ENCODE assay signal across 1 cellular context in the genomic region with DNA sequence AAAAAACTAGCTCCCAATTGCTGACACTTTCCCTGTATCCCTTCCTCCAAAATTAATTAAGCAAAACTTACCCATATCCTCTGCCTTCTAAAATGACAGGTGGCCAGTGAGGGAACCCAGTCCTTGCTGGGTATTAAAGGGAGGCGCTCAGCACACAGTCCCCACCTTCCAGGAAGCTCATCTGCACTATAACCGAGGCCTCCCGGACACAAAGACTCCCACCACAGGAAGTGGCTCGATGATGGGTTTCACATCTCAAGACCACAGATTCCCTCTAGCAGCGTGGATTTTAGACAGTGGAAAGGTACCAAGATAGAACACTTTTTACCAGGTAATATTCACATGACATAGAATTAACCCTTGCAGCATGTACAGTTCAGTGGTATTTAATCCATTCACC.
TF ChIP-seq lines count a peak whose summit lies in the region.

No MANE protein-coding gene starts in this region.

TF ChIP-seq in GM23338, 12 proteins besides CTCF, POLR2A, EP300 and RAD21 (continued from another document):
- TF ChIP-seq, protein P1, sequence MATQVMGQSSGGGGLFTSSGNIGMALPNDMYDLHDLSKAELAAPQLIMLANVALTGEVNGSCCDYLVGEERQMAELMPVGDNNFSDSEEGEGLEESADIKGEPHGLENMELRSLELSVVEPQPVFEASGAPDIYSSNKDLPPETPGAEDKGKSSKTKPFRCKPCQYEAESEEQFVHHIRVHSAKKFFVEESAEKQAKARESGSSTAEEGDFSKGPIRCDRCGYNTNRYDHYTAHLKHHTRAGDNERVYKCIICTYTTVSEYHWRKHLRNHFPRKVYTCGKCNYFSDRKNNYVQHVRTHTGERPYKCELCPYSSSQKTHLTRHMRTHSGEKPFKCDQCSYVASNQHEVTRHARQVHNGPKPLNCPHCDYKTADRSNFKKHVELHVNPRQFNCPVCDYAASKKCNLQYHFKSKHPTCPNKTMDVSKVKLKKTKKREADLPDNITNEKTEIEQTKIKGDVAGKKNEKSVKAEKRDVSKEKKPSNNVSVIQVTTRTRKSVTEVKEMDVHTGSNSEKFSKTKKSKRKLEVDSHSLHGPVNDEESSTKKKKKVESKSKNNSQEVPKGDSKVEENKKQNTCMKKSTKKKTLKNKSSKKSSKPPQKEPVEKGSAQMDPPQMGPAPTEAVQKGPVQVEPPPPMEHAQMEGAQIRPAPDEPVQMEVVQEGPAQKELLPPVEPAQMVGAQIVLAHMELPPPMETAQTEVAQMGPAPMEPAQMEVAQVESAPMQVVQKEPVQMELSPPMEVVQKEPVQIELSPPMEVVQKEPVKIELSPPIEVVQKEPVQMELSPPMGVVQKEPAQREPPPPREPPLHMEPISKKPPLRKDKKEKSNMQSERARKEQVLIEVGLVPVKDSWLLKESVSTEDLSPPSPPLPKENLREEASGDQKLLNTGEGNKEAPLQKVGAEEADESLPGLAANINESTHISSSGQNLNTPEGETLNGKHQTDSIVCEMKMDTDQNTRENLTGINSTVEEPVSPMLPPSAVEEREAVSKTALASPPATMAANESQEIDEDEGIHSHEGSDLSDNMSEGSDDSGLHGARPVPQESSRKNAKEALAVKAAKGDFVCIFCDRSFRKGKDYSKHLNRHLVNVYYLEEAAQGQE (IDR thresholded peaks at IDR 0.05; ENCODE audit: unreplicated experiment), result no peak
- no peak for TF ChIP-seq CREB1 (CRISPR knock-in tag; IDR thresholded peaks at IDR 0.05; ENCODE audit: low read depth)
- TF ChIP-seq, protein P2, sequence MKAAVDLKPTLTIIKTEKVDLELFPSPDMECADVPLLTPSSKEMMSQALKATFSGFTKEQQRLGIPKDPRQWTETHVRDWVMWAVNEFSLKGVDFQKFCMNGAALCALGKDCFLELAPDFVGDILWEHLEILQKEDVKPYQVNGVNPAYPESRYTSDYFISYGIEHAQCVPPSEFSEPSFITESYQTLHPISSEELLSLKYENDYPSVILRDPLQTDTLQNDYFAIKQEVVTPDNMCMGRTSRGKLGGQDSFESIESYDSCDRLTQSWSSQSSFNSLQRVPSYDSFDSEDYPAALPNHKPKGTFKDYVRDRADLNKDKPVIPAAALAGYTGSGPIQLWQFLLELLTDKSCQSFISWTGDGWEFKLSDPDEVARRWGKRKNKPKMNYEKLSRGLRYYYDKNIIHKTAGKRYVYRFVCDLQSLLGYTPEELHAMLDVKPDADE (IDR thresholded peaks at IDR 0.05), result no peak
- no peak for TF ChIP-seq ZNF331 (CRISPR knock-in tag; IDR thresholded peaks at IDR 0.05; ENCODE audit: low read depth)
- TF ChIP-seq EZH2 (IDR thresholded peaks at IDR 0.05; ENCODE audit: low read depth, unreplicated experiment), result no peak
- no peak for TF ChIP-seq POLR2AphosphoS5 (IDR thresholded peaks at IDR 0.05; ENCODE audit: low read depth)
- TF ChIP-seq ZNF114 (CRISPR knock-in tag; IDR thresholded peaks at IDR 0.05), result no peak
- TF ChIP-seq JUNB (IDR thresholded peaks at IDR 0.05; ENCODE audit: unreplicated experiment), result no peak
